Comparison of ENCODE assay signal across 9 cellular contexts in the genomic region with DNA sequence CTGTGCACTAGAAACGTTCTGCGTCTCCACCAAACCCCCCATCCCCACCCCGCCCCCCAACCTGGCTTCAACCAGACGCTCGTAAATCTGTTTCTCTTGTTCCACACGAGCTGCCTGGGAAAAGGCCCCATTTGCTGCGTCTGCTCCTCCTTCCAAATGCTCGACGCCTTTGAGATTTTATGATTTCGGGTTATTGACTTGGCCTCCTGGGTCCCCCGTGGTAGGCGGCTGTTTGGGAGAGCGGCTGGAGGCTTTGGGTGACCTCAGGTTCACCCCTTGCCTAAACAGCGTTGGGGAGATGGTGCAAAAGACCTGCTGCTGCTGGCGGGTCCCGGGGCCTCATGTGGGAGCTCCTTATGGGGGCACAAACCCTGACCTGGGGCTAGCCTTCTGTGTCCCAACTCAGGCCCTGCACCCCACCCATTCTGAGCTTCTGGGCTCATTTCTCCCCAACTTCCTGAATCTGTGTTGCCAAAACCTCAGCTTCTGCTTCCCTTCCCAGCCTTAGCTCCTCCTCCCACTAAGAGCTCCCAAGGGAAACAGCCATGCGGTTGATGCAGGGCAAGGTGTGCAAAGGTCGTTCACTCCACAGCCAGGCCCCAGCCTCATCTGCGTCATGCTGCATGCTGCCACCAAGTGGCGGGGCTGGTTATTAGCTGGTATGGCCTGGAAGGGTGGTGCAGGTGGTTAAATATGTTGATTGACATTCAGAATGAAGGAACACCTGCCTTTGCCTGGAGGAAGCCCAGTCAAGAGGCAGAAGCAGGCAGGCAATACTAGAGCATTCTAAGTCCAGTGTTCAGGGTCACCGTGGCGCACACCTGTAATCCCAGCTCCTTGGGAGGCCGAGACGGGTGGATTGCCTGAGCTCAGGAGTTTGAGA. TPM values are rescaled to one million over a fixed set of nuclear protein-coding genes. Genes with fewer than 3 reads are reported as not detected.
DNase-seq lines count a peak whose midpoint lies in the region; ATAC-seq and TF ChIP-seq lines count a peak whose summit lies in the region.
"Had no signal": no experiment of that assay in that cellular context is flagged by ENCODE, and none has a peak within 500 bp of the region (broad histone marks: within the 10 kb centered on the region; RNA-seq: fewer than 3 reads in every experiment).

No MANE protein-coding gene starts in this region.

- ATAC-seq in activated T-cell treated with anti-CD3 and anti-CD28 coated beads, Interleukin-2, amount 50 U/mL, for 72 hours (replicated peaks in 1 of 2), result peak in 1 of 2 donors; percentile 32
- peak; percentile 54; the same call in 2 of the 3 replicates for ATAC-seq in RWPE2 (ENCODE audit: low read depth)
- no peak for ATAC-seq in HG03095 (IDR thresholded peaks at IDR 0.05; ENCODE audit: unreplicated experiment)

- no peaks in the 10 kb centered on the region for H3K27me3 ChIP-seq in RWPE2 (ENCODE audit: insufficient read depth, poor library complexity, severe bottlenecking)
- H3K27me3 ChIP-seq in CD4-positive, alpha-beta memory T cell (ENCODE audit: insufficient read depth, low read length), result no peaks in the 10 kb centered on the region

- CTCF ChIA-PET in CD4-positive, alpha-beta memory T cell (lab: Charles Lee; ENCODE audit: partially characterized antibody), result interaction anchor here (0.8 kb wide), 1 partner anchor 19 kb away, joined by 3 read pairs; no protein-coding TSS in a partner anchor

- peak; percentile 28 to 31 for DNase-seq in activated T-cell treated with anti-CD3 and anti-CD28 coated beads, Interleukin-2, amount 50 U/mL, for 72 hours
- DNase-seq in activated T-cell treated with anti-CD3 and anti-CD28 coated beads for 4 hours (no peak), RWPE2 (ENCODE audit: low spot score) (no peak), fibroblast of gingiva (ENCODE audit: low read depth) (peak; percentile 32), renal cortical epithelial cell (ENCODE audit: low read depth) (peak; percentile 65)
- DNase-seq in CD4-positive, alpha-beta memory T cell, result no peak

- no peaks in the 10 kb centered on the region for H3K4me1 ChIP-seq in RWPE2 (ENCODE audit: insufficient read depth, poor library complexity, severe bottlenecking)
- H3K4me1 ChIP-seq in CD4-positive, alpha-beta memory T cell (ENCODE audit: insufficient read depth, low read length), result no peaks in the 10 kb centered on the region

- no peak overlapping the region for H3K27ac ChIP-seq in RWPE2 (ENCODE audit: poor library complexity, severe bottlenecking)
- no peak overlapping the region for H3K27ac ChIP-seq in CD4-positive, alpha-beta memory T cell (ENCODE audit: low read depth, low read length)

- H3K36me3 ChIP-seq in RWPE2 (ENCODE audit: low read depth), result no peaks in the 10 kb centered on the region
- H3K36me3 ChIP-seq in CD4-positive, alpha-beta memory T cell (ENCODE audit: insufficient read depth, low read length), result no peaks in the 10 kb centered on the region

- H3K4me1 Mint-ChIP-seq in activated T-cell treated with anti-CD3 and anti-CD28 coated beads, Interleukin-2, amount 50 U/mL, for 72 hours (ENCODE audit: low read depth), result no peaks in the 10 kb centered on the region
- peaks cover 0 to 3% (median 0%) of the 10 kb centered on the region in 4 donors for H3K4me1 Mint-ChIP-seq in CD4-positive, alpha-beta memory T cell
- H3K4me1 Mint-ChIP-seq: central memory CD8-positive, alpha-beta T cell had no signal

- H3K9me3 ChIP-seq in RWPE2 (ENCODE audit: severe bottlenecking), result no peaks in the 10 kb centered on the region
- H3K9me3 ChIP-seq in CD4-positive, alpha-beta memory T cell (ENCODE audit: control insufficient read depth in 1 of 2, low read length in 2 of 2), result no peaks in the 10 kb centered on the region

- H3K9me3 Mint-ChIP-seq in activated T-cell treated with anti-CD3 and anti-CD28 coated beads, Interleukin-2, amount 50 U/mL, for 72 hours, result no peaks in the 10 kb centered on the region
- H3K9me3 Mint-ChIP-seq in CD4-positive, alpha-beta memory T cell, result peaks cover 0 to 2% (median 0%) of the 10 kb centered on the region in 8 donors
- H3K9me3 Mint-ChIP-seq: central memory CD8-positive, alpha-beta T cell had no signal

- H3K27me3 Mint-ChIP-seq in activated T-cell treated with anti-CD3 and anti-CD28 coated beads, Interleukin-2, amount 50 U/mL, for 72 hours (ENCODE audit: low read depth), result peaks cover 6% of the 10 kb centered on the region
- peaks cover 5 to 14% of the 10 kb centered on the region in 2 donors for H3K27me3 Mint-ChIP-seq in CD4-positive, alpha-beta memory T cell

- no peak overlapping the region for H3K4me3 ChIP-seq in RWPE2 (ENCODE audit: severe bottlenecking)
- H3K4me3 ChIP-seq in CD4-positive, alpha-beta memory T cell (ENCODE audit: low read length in 2 of 2), result no peak overlapping the region

- intact Hi-C loops in CD4-positive, alpha-beta memory T cell (cut with micrococcal nuclease), result no loop called here

- H3K27ac Mint-ChIP-seq in activated T-cell treated with anti-CD3 and anti-CD28 coated beads, Interleukin-2, amount 50 U/mL, for 72 hours, result no peak overlapping the region
- no peak overlapping the region for H3K27ac Mint-ChIP-seq in CD4-positive, alpha-beta memory T cell

- peak; percentile 49; the same call in 1 of the 2 replicates for TF ChIP-seq CTCF in LNCAP (IDR thresholded peaks at IDR 0.05)
- TF ChIP-seq CTCF in RWPE2 (IDR thresholded peaks at IDR 0.05; ENCODE audit: poor library complexity, severe bottlenecking), result peak; percentile 33

- H3K4me3 Mint-ChIP-seq in activated T-cell treated with anti-CD3 and anti-CD28 coated beads, Interleukin-2, amount 50 U/mL, for 72 hours, result no peak overlapping the region
- H3K4me3 Mint-ChIP-seq in CD4-positive, alpha-beta memory T cell, result no peak overlapping the region
- H3K4me3 Mint-ChIP-seq: central memory CD8-positive, alpha-beta T cell had no signal

- H3K36me3 Mint-ChIP-seq in activated T-cell treated with anti-CD3 and anti-CD28 coated beads, Interleukin-2, amount 50 U/mL, for 72 hours (ENCODE audit: insufficient read depth in 2 of 2), result no peaks in the 10 kb centered on the region
- H3K36me3 Mint-ChIP-seq in CD4-positive, alpha-beta memory T cell, result no peaks in the 10 kb centered on the region

- POLR2A ChIA-PET in CD4-positive, alpha-beta memory T cell (lab: Charles Lee; ENCODE audit: partially characterized antibody), result no interaction called here

RNA-seq across cellular contexts. Expression of gene ELN, which starts 49.1 kb away (rescaled TPM):
- total RNA-seq in activated T-cell treated with anti-CD3 and anti-CD28 coated beads, Interleukin-2, amount 50 U/mL, for 72 hours, result not detected
- 0.15 and 0.17 TPM in 2 replicates for total RNA-seq in renal cortical epithelial cell
- not detected for total RNA-seq in CD4-positive, alpha-beta memory T cell
- polyA plus RNA-seq in CD4-positive, alpha-beta memory T cell, result not detected

Comparison
In these comparisons a context has a peak if more than half of its experiments do, and no peak if none do; other contexts are left out.
1. DNase-seq: peak in activated T-cell treated with anti-CD3 and anti-CD28 coated beads, Interleukin-2, amount 50 U/mL, for 72 hours (2 of 2), fibroblast of gingiva (single experiment) and renal cortical epithelial cell (single experiment); none in activated T-cell treated with anti-CD3 and anti-CD28 coated beads for 4 hours (single experiment), RWPE2 (single experiment) and CD4-positive, alpha-beta memory T cell (0 of 5).